Comparison of ENCODE assay signal across 1 cellular context in genomic region chr19:33273881-33274662, GRCh38.
TF ChIP-seq lines count a peak whose summit lies in the region.

No MANE protein-coding gene starts in this region.

TF ChIP-seq in HepG2, 621 proteins besides CTCF, POLR2A, EP300 and RAD21 (continued from another document and continues in another):
- TF ChIP-seq, protein P1, sequence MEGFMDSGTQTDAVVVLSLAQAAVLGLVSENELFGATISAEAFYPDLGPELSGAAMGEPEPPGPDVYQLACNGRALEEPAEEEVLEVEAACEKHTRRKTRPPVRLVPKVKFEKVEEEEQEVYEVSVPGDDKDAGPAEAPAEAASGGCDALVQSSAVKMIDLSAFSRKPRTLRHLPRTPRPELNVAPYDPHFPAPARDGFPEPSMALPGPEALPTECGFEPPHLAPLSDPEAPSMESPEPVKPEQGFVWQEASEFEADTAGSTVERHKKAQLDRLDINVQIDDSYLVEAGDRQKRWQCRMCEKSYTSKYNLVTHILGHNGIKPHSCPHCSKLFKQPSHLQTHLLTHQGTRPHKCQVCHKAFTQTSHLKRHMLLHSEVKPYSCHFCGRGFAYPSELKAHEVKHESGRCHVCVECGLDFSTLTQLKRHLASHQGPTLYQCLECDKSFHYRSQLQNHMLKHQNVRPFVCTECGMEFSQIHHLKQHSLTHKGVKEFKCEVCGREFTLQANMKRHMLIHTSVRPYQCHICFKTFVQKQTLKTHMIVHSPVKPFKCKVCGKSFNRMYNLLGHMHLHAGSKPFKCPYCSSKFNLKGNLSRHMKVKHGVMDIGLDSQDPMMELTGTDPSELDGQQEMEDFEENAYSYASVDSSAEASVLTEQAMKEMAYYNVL (CRISPR knock-in tag; IDR thresholded peaks at IDR 0.05; ENCODE audit: borderline replicate concordance) = peak; percentile 36; the same call in 1 of the 2 replicates
- TF ChIP-seq RNF2 (conservative IDR thresholded peaks at IDR 0.05; ENCODE audit: low read depth) (no peak), ZNF614 (CRISPR knock-in tag; IDR thresholded peaks at IDR 0.05; ENCODE audit: borderline replicate concordance) (0 out of 2 replicates have a peak, but pooled peaks have one; percentile 0), ZNF460 (CRISPR knock-in tag; IDR thresholded peaks at IDR 0.05; ENCODE audit: borderline replicate concordance) (no peak), MZF1 (CRISPR knock-in tag; IDR thresholded peaks at IDR 0.05; ENCODE audit: borderline replicate concordance) (no peak), KDM2A (CRISPR knock-in tag; IDR thresholded peaks at IDR 0.05; ENCODE audit: borderline replicate concordance, low read depth) (peak; percentile 39; the same call in 1 of the 2 replicates), HOXA7 (CRISPR knock-in tag; IDR thresholded peaks at IDR 0.05) (no peak), SRY (CRISPR knock-in tag; IDR thresholded peaks at IDR 0.05) (0 out of 2 replicates have a peak, but pooled peaks have one; percentile 23), ELF1 (CRISPR knock-in tag; IDR thresholded peaks at IDR 0.05) (peak; percentile 69), SOX5 (CRISPR knock-in tag; IDR thresholded peaks at IDR 0.05; ENCODE audit: borderline replicate concordance) (peak; percentile 55; the same call in 1 of the 2 replicates), MYC (CRISPR knock-in tag; IDR thresholded peaks at IDR 0.05; ENCODE audit: borderline replicate concordance) (peak; percentile 83), ZNF773 (CRISPR knock-in tag; IDR thresholded peaks at IDR 0.05; ENCODE audit: borderline replicate concordance) (no peak), AKAP8 (CRISPR knock-in tag; IDR thresholded peaks at IDR 0.05) (peak; percentile 13; the same call in 1 of the 2 replicates), ZNF850 (CRISPR knock-in tag; conservative IDR thresholded peaks at IDR 0.05) (no peak), LCORL (IDR thresholded peaks at IDR 0.05) (no peak), LCORL (CRISPR knock-in tag; IDR thresholded peaks at IDR 0.05) (no peak), ZNF674 (CRISPR knock-in tag; IDR thresholded peaks at IDR 0.05; ENCODE audit: low read depth) (no peak), GATAD1 (CRISPR knock-in tag; IDR thresholded peaks at IDR 0.05) (peak; percentile 59; the same call in 1 of the 2 replicates), SNAPC2 (CRISPR knock-in tag; IDR thresholded peaks at IDR 0.05) (peak; percentile 19; the same call in 1 of the 2 replicates), JUNB (CRISPR knock-in tag; IDR thresholded peaks at IDR 0.05; ENCODE audit: borderline replicate concordance) (peak; percentile 78; the same call in 1 of the 2 replicates), NCOA5 (CRISPR knock-in tag; IDR thresholded peaks at IDR 0.05) (no peak), FOXP4 (CRISPR knock-in tag; IDR thresholded peaks at IDR 0.05) (peak; percentile 74), TCF12 (IDR thresholded peaks at IDR 0.05) (no peak), TCF12 (CRISPR knock-in tag; IDR thresholded peaks at IDR 0.05) (no peak), REPIN1 (CRISPR knock-in tag; IDR thresholded peaks at IDR 0.05; ENCODE audit: borderline replicate concordance, low read depth) (peak; percentile 83), FLYWCH1 (CRISPR knock-in tag; IDR thresholded peaks at IDR 0.05) (no peak), ZNF34 (CRISPR knock-in tag; IDR thresholded peaks at IDR 0.05; ENCODE audit: borderline replicate concordance) (no peak), ZNF441 (CRISPR knock-in tag; IDR thresholded peaks at IDR 0.05; ENCODE audit: borderline replicate concordance) (peak; percentile 13; the same call in 1 of the 2 replicates), ZNF430 (CRISPR knock-in tag; IDR thresholded peaks at IDR 0.05) (no peak), AGO2 (optimal IDR thresholded peaks at IDR 0.05; ENCODE audit: low read depth, low read length) (no peak), HOXA3 (CRISPR knock-in tag; IDR thresholded peaks at IDR 0.05) (peak; percentile 71; the same call in 1 of the 2 replicates), ZMYM2 (CRISPR knock-in tag; IDR thresholded peaks at IDR 0.05) (peak; percentile 96), ZBTB3 (CRISPR knock-in tag; IDR thresholded peaks at IDR 0.05; ENCODE audit: borderline replicate concordance, low read depth) (no peak), HOXD1 (CRISPR knock-in tag; IDR thresholded peaks at IDR 0.05) (no peak), TCF7L2 (IDR thresholded peaks at IDR 0.05; ENCODE audit: low read depth, low read length) (no peak), SRF (IDR thresholded peaks at IDR 0.05; ENCODE audit: low read depth, low read length) (no peak), ZNF451 (CRISPR knock-in tag; IDR thresholded peaks at IDR 0.05) (peak; percentile 78; the same call in 1 of the 2 replicates), ZFP91 (CRISPR knock-in tag; IDR thresholded peaks at IDR 0.05; ENCODE audit: borderline replicate concordance) (peak; percentile 68), FOXP1 (IDR thresholded peaks at IDR 0.05) (no peak), FOXP1 (CRISPR knock-in tag; IDR thresholded peaks at IDR 0.05) (peak; percentile 62; the same call in 1 of the 2 replicates), GMEB1 (CRISPR knock-in tag; IDR thresholded peaks at IDR 0.05; ENCODE audit: borderline replicate concordance) (no peak), SSRP1 (CRISPR knock-in tag; IDR thresholded peaks at IDR 0.05) (peak; percentile 78; the same call in 1 of the 2 replicates), MAFF (IDR thresholded peaks at IDR 0.05; ENCODE audit: low read depth, low read length) (no peak), RNF219 (CRISPR knock-in tag; IDR thresholded peaks at IDR 0.05) (no peak), CEBPG (CRISPR knock-in tag; IDR thresholded peaks at IDR 0.05) (peak; percentile 27; the same call in 1 of the 2 replicates), PRMT3 (CRISPR knock-in tag; IDR thresholded peaks at IDR 0.05; ENCODE audit: borderline replicate concordance, low read depth) (no peak), PLSCR1 (CRISPR knock-in tag; IDR thresholded peaks at IDR 0.05; ENCODE audit: borderline replicate concordance) (0 out of 2 replicates have a peak, but pooled peaks have one; percentile 30), ARNTL (CRISPR knock-in tag; IDR thresholded peaks at IDR 0.05) (peak; percentile 57; the same call in 1 of the 2 replicates), ZNF512B (CRISPR knock-in tag; IDR thresholded peaks at IDR 0.05; ENCODE audit: borderline replicate concordance) (0 out of 2 replicates have a peak, but pooled peaks have one; percentile 89), DNMT3B (CRISPR knock-in tag; conservative IDR thresholded peaks at IDR 0.05) (no peak), ZNF138 (CRISPR knock-in tag; IDR thresholded peaks at IDR 0.05; ENCODE audit: low read depth) (no peak), ZNF326 (CRISPR knock-in tag; IDR thresholded peaks at IDR 0.05; ENCODE audit: borderline replicate concordance) (no peak), ZNF550 (CRISPR knock-in tag; IDR thresholded peaks at IDR 0.05; ENCODE audit: borderline replicate concordance) (0 out of 2 replicates have a peak, but pooled peaks have one; percentile 45), HBP1 (CRISPR knock-in tag; IDR thresholded peaks at IDR 0.05; ENCODE audit: low read depth) (peak; percentile 85), ZSCAN20 (CRISPR knock-in tag; IDR thresholded peaks at IDR 0.05; ENCODE audit: borderline replicate concordance) (no peak)
- TF ChIP-seq, protein P2, sequence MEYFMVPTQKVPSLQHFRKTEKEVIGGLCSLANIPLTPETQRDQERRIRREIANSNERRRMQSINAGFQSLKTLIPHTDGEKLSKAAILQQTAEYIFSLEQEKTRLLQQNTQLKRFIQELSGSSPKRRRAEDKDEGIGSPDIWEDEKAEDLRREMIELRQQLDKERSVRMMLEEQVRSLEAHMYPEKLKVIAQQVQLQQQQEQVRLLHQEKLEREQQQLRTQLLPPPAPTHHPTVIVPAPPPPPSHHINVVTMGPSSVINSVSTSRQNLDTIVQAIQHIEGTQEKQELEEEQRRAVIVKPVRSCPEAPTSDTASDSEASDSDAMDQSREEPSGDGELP (IDR thresholded peaks at IDR 0.05; ENCODE audit: borderline replicate concordance, low read depth) = peak; percentile 25; the same call in 1 of the 2 replicates
